Comparison of ENCODE assay signal across 3 cellular contexts in genomic region chrX:134472041-134472440, GRCh38.
"Had no signal": no experiment of that assay in that cellular context is flagged by ENCODE, and none has a peak within 500 bp of the region (broad histone marks: within the 10 kb centered on the region; RNA-seq: fewer than 3 reads in every experiment).

No MANE protein-coding gene starts in this region.

- H3K4me3 ChIP-seq: GM12878 had no signal

- DNase-seq: GDM1, GF-D8 had no signal

- ATAC-seq: GM12878 had no signal
